Comparison of ENCODE assay signal across 8 cellular contexts in genomic region chr12:129911437-129912049, GRCh38. TPM values are rescaled to one million over a fixed set of nuclear protein-coding genes. Genes with fewer than 3 reads are reported as not detected.
DNase-seq lines count a peak whose midpoint lies in the region; ATAC-seq and TF ChIP-seq lines count a peak whose summit lies in the region.

No MANE protein-coding gene starts in this region.

- no peaks in the 10 kb centered on the region for H3K36me3 ChIP-seq in lung (ENCODE audit: control insufficient read depth in 2 of 2, insufficient read depth in 2 of 2, low read length in 2 of 2)
- no peaks in the 10 kb centered on the region for H3K36me3 ChIP-seq in ovary

- no peak for TF ChIP-seq POLR2A in ovary (IDR thresholded peaks at IDR 0.05)

- H3K27me3 ChIP-seq in lung (ENCODE audit: control insufficient read depth, insufficient read depth) (no peaks in the 10 kb centered on the region), ovary (no peaks in the 10 kb centered on the region)

- H3K9me3 ChIP-seq in lung (ENCODE audit: control insufficient read depth in 2 of 2, insufficient read depth in 1 of 2, low read length in 1 of 2) (peaks cover 0 to 2% of the 10 kb centered on the region in 2 donors), ovary (no peaks in the 10 kb centered on the region)

- ATAC-seq in GM18519 (IDR thresholded peaks at IDR 0.05; ENCODE audit: low FRiP score, unreplicated experiment) (peak; percentile 73), HG03342 (IDR thresholded peaks at IDR 0.05; ENCODE audit: unreplicated experiment) (peak; percentile 76), lung (ENCODE audit: insufficient read depth, low FRiP score) (peak; percentile 54)

- peak; percentile 27 for DNase-seq in CMK (ENCODE audit: low read depth)
- DNase-seq in NCI-H748 (lab: John Stamatoyannopoulos, UW; ENCODE audit: unreplicated experiment), result peak; percentile 88
- peak; percentile 17 for DNase-seq in cerebellum (ENCODE audit: low spot score)
- DNase-seq in lung (ENCODE audit: low spot score), result no peak
- DNase-seq in central memory CD4-positive, alpha-beta T cell, result no peak
- DNase-seq in ovary, result no peak

- intact Hi-C loops in ovary (cut with DNase I), result loop anchor here in 1 of 4 donors (10.0 kb wide), 1 partner anchor 1707 kb away; no protein-coding TSS in a partner anchor

- no peak for TF ChIP-seq EP300 in ovary (IDR thresholded peaks at IDR 0.05)

- no peak overlapping the region for H3K4me3 ChIP-seq in lung
- no peak overlapping the region for H3K4me3 ChIP-seq in ovary

- WGBS in lung, 2 donors, result 3 to 5% methylated on average over 8 of the region's 8 CpGs
- 3 to 7% (median 5%) methylated on average over 8 of the region's 8 CpGs for WGBS in ovary, 3 donors

- H3K27ac ChIP-seq in lung (ENCODE audit: low read depth in 1 of 2, low read length in 1 of 2) (no peak overlapping the region), ovary (no peak overlapping the region)

- no peaks in the 10 kb centered on the region for H3K4me1 ChIP-seq in lung (ENCODE audit: control insufficient read depth in 2 of 2, insufficient read depth in 2 of 2, low read length in 2 of 2)
- no peaks in the 10 kb centered on the region for H3K4me1 ChIP-seq in ovary (ENCODE audit: insufficient read depth)

- TF ChIP-seq CTCF in lung (IDR thresholded peaks at IDR 0.05; ENCODE audit: control extremely low read depth, extremely low read depth) (peak; percentile 33), ovary (IDR thresholded peaks at IDR 0.05) (no peak)

RNA-seq across cellular contexts. Expression of gene TMEM132D, which starts 7.7 kb away (rescaled TPM):
- total RNA-seq in cerebellum, result 22.0 TPM
- under 1 TPM; 0.09 to 0.20 TPM for total RNA-seq in lung
- under 1 TPM; 0.06 to 0.17 TPM for polyA plus RNA-seq in lung
- total RNA-seq in ovary, result not detected
- under 1 TPM in 1 of 2 donors, not detected in 1; 0.04 TPM for polyA plus RNA-seq in ovary

Comparison
In these comparisons a context has a peak if more than half of its experiments do, and no peak if none do; other contexts are left out.
1. DNase-seq: peak in CMK (single experiment), NCI-H748 (single experiment) and cerebellum (single experiment); none in lung (single experiment), central memory CD4-positive, alpha-beta T cell (single experiment) and ovary (0 of 5).
2. RNA of gene TMEM132D, which starts 7.7 kb away (total RNA-seq): 22.0 TPM in cerebellum (single experiment); 0.09 to 0.20 TPM in lung and not detected in ovary; every median in the first group is over 10 times any median in the second.
3. Peak in every context shown above with its lines, with median percentiles within 50 percentile points of each other: ATAC-seq.